Comparison of ENCODE assay signal across 8 cellular contexts in the genomic region with DNA sequence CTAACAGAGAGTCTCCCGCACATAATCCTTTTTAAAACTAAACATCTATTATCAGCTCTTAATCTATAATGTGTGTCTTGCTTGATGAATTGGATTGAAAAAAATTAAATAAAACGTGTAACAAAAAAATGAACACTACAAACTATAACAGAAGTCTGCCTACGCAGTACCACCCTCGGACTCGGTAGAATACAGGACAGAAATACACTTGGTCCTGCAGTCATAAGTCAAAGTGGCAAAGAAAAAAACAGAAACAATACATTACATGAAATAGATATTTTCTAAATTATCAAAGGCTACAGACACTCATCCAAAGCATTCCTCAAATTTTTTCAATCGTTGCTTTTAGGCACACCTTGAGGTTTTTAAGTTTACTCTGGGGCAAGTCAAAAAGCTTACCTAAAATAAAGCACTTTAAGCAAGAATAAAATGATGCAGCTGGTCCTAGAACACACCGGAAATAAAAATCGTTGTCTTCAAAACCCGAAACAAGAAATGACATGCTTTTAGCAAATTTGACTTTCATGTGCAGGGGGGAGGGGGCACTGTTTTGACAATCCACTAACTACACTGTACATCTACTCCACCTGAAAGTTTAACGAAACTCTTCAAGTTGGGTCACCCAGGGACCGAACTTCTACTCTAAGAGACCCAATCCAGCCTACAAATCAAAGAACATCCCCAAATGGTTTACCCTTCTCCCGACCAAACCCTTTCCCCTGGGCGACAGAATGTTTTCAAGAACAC. TPM values are rescaled to one million over a fixed set of nuclear protein-coding genes. Genes with fewer than 3 reads are reported as not detected.
DNase-seq lines count a peak whose midpoint lies in the region; ATAC-seq, FAIRE-seq and TF ChIP-seq lines count a peak whose summit lies in the region.

No MANE protein-coding gene starts in this region.

- peak; percentile 46 for FAIRE-seq in GM12892 (lab: Jason Lieb, UNC)

- H3K9me3 ChIP-seq in iPS DF 6.9 (ENCODE audit: control insufficient read depth, insufficient read depth, low read length), result no peaks in the 10 kb centered on the region

- DNase-seq in GM12892 (ENCODE audit: insufficient read length) (no peak), HT-29 (ENCODE audit: low spot score) (peak; percentile 45), iPS DF 6.9 (ENCODE audit: low read depth, low spot score) (no peak), cerebellum (ENCODE audit: low spot score) (no peak)
- DNase-seq in activated effector memory CD4-positive, alpha-beta T cell treated with anti-CD3 and anti-CD28 coated beads, Interleukin-2, amount 50 U/mL, for 16 hours, result peak; percentile 71
- peak; percentile 17 for DNase-seq in stimulated activated CD4-positive, alpha-beta T cell treated with anti-CD3 and anti-CD28 coated beads, Interleukin-12 subunit alpha, Interleukin-12 subunit beta, amount 100 ng/mL, for 4 hours

- no peaks in the 10 kb centered on the region for H3K36me3 ChIP-seq in iPS DF 6.9 (ENCODE audit: control insufficient read depth, insufficient read depth, low read length)

- peak overlapping the region; percentile 80; the same call in 1 of the 2 replicates for H3K4me3 ChIP-seq in iPS DF 6.9 (ENCODE audit: low read length)

- H3K4me1 ChIP-seq in iPS DF 6.9 (ENCODE audit: control insufficient read depth, insufficient read depth, low read length), result no peaks in the 10 kb centered on the region

- no CpG with 5 or more reads among the region's 13 CpGs for WGBS in iPS DF 6.9 (ENCODE audit: insufficient coverage, insufficient read length)

- no peaks in the 10 kb centered on the region for H3K27me3 ChIP-seq in iPS DF 6.9 (ENCODE audit: control insufficient read depth, insufficient read depth, low read length)

- no peak for TF ChIP-seq POLR2A in GM12892 (IDR thresholded peaks at IDR 0.05; ENCODE audit: low read depth, low read length)

- no peak overlapping the region for H3K27ac ChIP-seq in iPS DF 6.9 (ENCODE audit: low read length)

- ATAC-seq in GM18861 (IDR thresholded peaks at IDR 0.05; ENCODE audit: unreplicated experiment), result no peak
- ATAC-seq in HG02623 (IDR thresholded peaks at IDR 0.05; ENCODE audit: unreplicated experiment), result no peak

RNA-seq across cellular contexts. Expression of gene ADAM10, which starts 1.3 kb away (rescaled TPM):
- 55.8 TPM for polyA plus RNA-seq in GM12892 (2012; ENCODE audit: missing spikeins)
- total RNA-seq in HT-29 (2014; rRNA removed; shearing (Covaris generic)), result 138 and 145 TPM in 2 replicates
- 76.9 TPM for total RNA-seq in cerebellum

RNA-seq across cellular contexts. Expression of gene MINDY2, which starts 22.9 kb away (rescaled TPM):
- polyA plus RNA-seq in GM12892 (2012; ENCODE audit: missing spikeins), result 4.2 TPM
- total RNA-seq in HT-29 (2014; rRNA removed; shearing (Covaris generic)), result 11.0 and 16.2 TPM in 2 replicates
- total RNA-seq in cerebellum, result 32.4 TPM

Comparison
In these comparisons a context has a peak if more than half of its experiments do, and no peak if none do; other contexts are left out.
1. DNase-seq: peak in HT-29 (single experiment), activated effector memory CD4-positive, alpha-beta T cell treated with anti-CD3 and anti-CD28 coated beads, Interleukin-2, amount 50 U/mL, for 16 hours (single experiment) and stimulated activated CD4-positive, alpha-beta T cell treated with anti-CD3 and anti-CD28 coated beads, Interleukin-12 subunit alpha, Interleukin-12 subunit beta, amount 100 ng/mL, for 4 hours (single experiment); none in GM12892 (single experiment), iPS DF 6.9 (single experiment) and cerebellum (single experiment).